21 cellular contexts compared by ENCODE assay signal in genomic region chr22:43740587-43741270, GRCh38.
DNase-seq lines count a peak whose midpoint lies in the region; ATAC-seq, FAIRE-seq and TF ChIP-seq lines count a peak whose summit lies in the region.
"Had no signal": no experiment of that assay in that cellular context is flagged by ENCODE, and none has a peak within 500 bp of the region (broad histone marks: within the 10 kb centered on the region; RNA-seq: fewer than 3 reads in every experiment).

No MANE protein-coding gene starts in this region.

- H3K14ac ChIP-seq in H1 (ENCODE audit: insufficient read length), result no peak overlapping the region

- no peaks in the 10 kb centered on the region for H3K79me1 ChIP-seq in H1 (ENCODE audit: low read depth, low read length)

- H3K27ac ChIP-seq in right atrium auricular region (no peak overlapping the region), H1 (ENCODE audit: low read depth, low read length) (no peak overlapping the region), left ventricle myocardium inferior (replicated peaks) (peak overlapping the region; percentile 8)
- H3K27ac ChIP-seq: BLaER1 treated with 17β-estradiol and CSF1 and Interleukin-3, amounts not matched to agents 10 nM and 100 nM; KMS-11; RWPE1; SK-N-MC had no signal

- H4K8ac ChIP-seq in H1 (ENCODE audit: extremely low read depth, insufficient read depth, low read length), result no peak overlapping the region

- intact Hi-C loops in Right ventricle myocardium inferior (cut with DNase I) (no loop called here), left ventricle myocardium inferior (cut with micrococcal nuclease) (no loop called here)

- peak overlapping the region in 1 of 2 donors; percentile 31 for H3K4me3 ChIP-seq in right atrium auricular region
- H3K4me3 ChIP-seq in H1 (ENCODE audit: extremely low read depth in 1 of 4, insufficient read depth in 2 of 4, low read depth in 3 of 4, low read length in 4 of 4), result no peak overlapping the region
- H3K4me3 ChIP-seq in left ventricle myocardium inferior, result peak overlapping the region; percentile 44
- H3K4me3 ChIP-seq: BLaER1 treated with 17β-estradiol and CSF1 and Interleukin-3, amounts not matched to agents 10 nM and 100 nM; SK-N-MC had no signal

- H3K36me3 ChIP-seq in right atrium auricular region, result no peaks in the 10 kb centered on the region
- no peaks in the 10 kb centered on the region for H3K36me3 ChIP-seq in H1 (ENCODE audit: control insufficient read depth in 2 of 4, insufficient read depth in 4 of 4, low read length in 3 of 4)
- no peaks in the 10 kb centered on the region for H3K36me3 ChIP-seq in left ventricle myocardium inferior
- H3K36me3 ChIP-seq: BLaER1 treated with 17β-estradiol and CSF1 and Interleukin-3, amounts not matched to agents 10 nM and 100 nM had no signal

- FAIRE-seq in H1 (lab: Jason Lieb, UNC), result no peak
- FAIRE-seq: GM18507 had no signal

- H2BK120ac ChIP-seq in H1 (replicated peaks; ENCODE audit: low read depth, low read length), result no peak overlapping the region

- DNase-seq in Right ventricle myocardium inferior (ENCODE audit: missing footprints), result no peak
- no peak for DNase-seq in right atrium auricular region (ENCODE audit: low spot score)
- no peak for DNase-seq in H1 (ENCODE audit: low read depth in 1 of 2, low spot score in 2 of 2)
- no peak for DNase-seq in left ventricle myocardium inferior
- DNase-seq in NCI-H748 (lab: John Stamatoyannopoulos, UW; ENCODE audit: unreplicated experiment), result no peak
- DNase-seq in NCI-H2171 treated with DMSO at 0.1 percent for 48 hours (lab: John Stamatoyannopoulos, UW), result no peak
- DNase-seq: CD4-positive, alpha-beta T cell; DND-41; MM.1S; NCI-H2029; NCI-H446 treated with DMSO at 0.1 percent for 48 hours; NCI-H526 treated with DMSO at 0.1 percent for 48 hours; SIG-M5 had no signal

- no peak overlapping the region; the same call in 1 of the 2 replicates for H3K18ac ChIP-seq in H1 (ENCODE audit: extremely low read depth, low read length)

- H2AFZ ChIP-seq in H1 (ENCODE audit: low read length), result no peak overlapping the region

- peak overlapping the region; percentile 16; the same call in 1 of the 2 replicates for H2AK5ac ChIP-seq in H1 (ENCODE audit: low read depth, low read length)

- CTCF ChIA-PET in H1 (lab: Charles Lee; ENCODE audit: partially characterized antibody), result interaction anchor here (0.7 to 3.5 kb wide), 16 partner anchors 9 to 467 kb away, joined by 3 to 18 read pairs (median 4); no protein-coding TSS in a partner anchor

- no peak for TF ChIP-seq EP300 in H1 (IDR thresholded peaks at IDR 0.05; ENCODE audit: borderline replicate concordance in 1 of 2, low read depth in 2 of 2, low read length in 2 of 2)

- TF ChIP-seq CTCF in right atrium auricular region (IDR thresholded peaks at IDR 0.05), result no peak
- no peak for TF ChIP-seq CTCF in H1 (IDR thresholded peaks at IDR 0.05; ENCODE audit: control extremely low read depth in 1 of 3, insufficient read depth in 1 of 3, low read depth in 1 of 3, low read length in 3 of 3)
- no peak for TF ChIP-seq CTCF in left ventricle myocardium inferior (IDR thresholded peaks at IDR 0.05; ENCODE audit: borderline replicate concordance)

- no peak overlapping the region for H4K5ac ChIP-seq in H1 (ENCODE audit: insufficient read length, low read depth, low read length)

- H3K9me3 ChIP-seq in right atrium auricular region (no peaks in the 10 kb centered on the region), H1 (ENCODE audit: insufficient read depth in 2 of 2, low read depth in 1 of 2, low read length in 1 of 2) (0 out of 4 replicates have a peak, but pooled peaks cover 0 to 12% of the 10 kb centered on the region in 2 experiments), left ventricle myocardium inferior (replicated peaks) (no peaks in the 10 kb centered on the region)
- H3K9me3 ChIP-seq: BLaER1 treated with 17β-estradiol and CSF1 and Interleukin-3, amounts not matched to agents 10 nM and 100 nM had no signal

- H3K4ac ChIP-seq in H1 (replicated peaks; ENCODE audit: insufficient read length, low read depth, low read length), result no peak overlapping the region

- peak overlapping the region; percentile 39; the same call in 1 of the 2 replicates for H2BK12ac ChIP-seq in H1 (ENCODE audit: low read depth, low read length)

- H3K27me3 ChIP-seq in right atrium auricular region (no peaks in the 10 kb centered on the region), H1 (replicated peaks in 1 of 4; ENCODE audit: control insufficient read depth in 3 of 4, extremely low read depth in 1 of 4, insufficient read depth in 3 of 4, low read length in 3 of 4) (no peaks in the 10 kb centered on the region), left ventricle myocardium inferior (ENCODE audit: low read depth) (peaks cover 19% of the 10 kb centered on the region)
- H3K27me3 ChIP-seq: BLaER1 treated with 17β-estradiol and CSF1 and Interleukin-3, amounts not matched to agents 10 nM and 100 nM had no signal

- peaks cover 16% of the 10 kb centered on the region; the same call in 1 of the 2 replicates for H3K23me2 ChIP-seq in H1 (ENCODE audit: low read depth, low read length)

- H3K4me1 ChIP-seq in right atrium auricular region (peaks cover 0 to 21% of the 10 kb centered on the region in 2 donors), H1 (replicated peaks in 1 of 4; ENCODE audit: control insufficient read depth in 3 of 4, insufficient read depth in 4 of 4, low read length in 3 of 4) (peaks cover 0 to 15% (median 8%) of the 10 kb centered on the region in 4 experiments; a peak in 4 of 7 replicates), left ventricle myocardium inferior (peaks cover 18% of the 10 kb centered on the region)

- H2BK20ac ChIP-seq in H1 (ENCODE audit: low read length), result no peak overlapping the region

- peaks cover 0 to 8% of the 10 kb centered on the region in 2 experiments for H4K20me1 ChIP-seq in H1 (replicated peaks in 1 of 2; ENCODE audit: control insufficient read depth in 1 of 2, insufficient read depth in 2 of 2, low read length in 2 of 2)
- H4K20me1 ChIP-seq: BLaER1 treated with 17β-estradiol and CSF1 and Interleukin-3, amounts not matched to agents 10 nM and 100 nM had no signal

- H3K4me2 ChIP-seq in H1 (ENCODE audit: insufficient read depth in 1 of 2, low read depth in 2 of 2, low read length in 2 of 2), result no peak overlapping the region; a peak in 1 of 4 replicates
- H3K4me2 ChIP-seq: BLaER1 treated with 17β-estradiol and CSF1 and Interleukin-3, amounts not matched to agents 10 nM and 100 nM; KMS-11 had no signal

- H3K9ac ChIP-seq in H1 (replicated peaks in 1 of 4; ENCODE audit: extremely low read depth in 1 of 4, low read depth in 3 of 4, low read length in 3 of 4), result no peak overlapping the region
- H3K9ac ChIP-seq: BLaER1 treated with 17β-estradiol and CSF1 and Interleukin-3, amounts not matched to agents 10 nM and 100 nM; KMS-11 had no signal

- POLR2A ChIA-PET in H1 (lab: Charles Lee; ENCODE audit: partially characterized antibody), result interaction anchor here (0.6 kb wide), 1 partner anchor 75 kb away, joined by 3 read pairs; no protein-coding TSS in a partner anchor

- WGBS in H1 (ENCODE audit: extremely low coverage in 1 of 2, insufficient coverage in 1 of 2, insufficient read length in 1 of 2, insufficient replicate concordance in 2 of 2, low coverage in 1 of 2, low lambda C conversion rate in 2 of 2, missing lambda C conversion rate in 1 of 2), 2 experiments, result 83% methylated on average over 19 of the region's 19 CpGs; no CpG with 5 or more reads in 1 of the 2 experiments

- H3K23ac ChIP-seq in H1 (ENCODE audit: insufficient read length), result no peak overlapping the region

- H2BK15ac ChIP-seq in H1 (ENCODE audit: low read length), result no peak overlapping the region

- no peak for TF ChIP-seq RAD21 in H1 (IDR thresholded peaks at IDR 0.05 in 1 of 2, conservative IDR thresholded peaks at IDR 0.05 in 1 of 2; ENCODE audit: low read depth in 2 of 2, low read length in 2 of 2)

- no peaks in the 10 kb centered on the region for H3K79me2 ChIP-seq in H1 (ENCODE audit: control insufficient read depth in 1 of 2, insufficient read depth in 2 of 2, low read length in 2 of 2)

- no peak overlapping the region for H4K91ac ChIP-seq in H1 (replicated peaks; ENCODE audit: insufficient read length, low read length)

- ATAC-seq in Right ventricle myocardium inferior (peak; percentile 74), GM18870 (IDR thresholded peaks at IDR 0.05; ENCODE audit: unreplicated experiment) (no peak)
- ATAC-seq: HCT116, Panc1 had no signal

- peak overlapping the region; percentile 60; the same call in 1 of the 2 replicates for H2BK5ac ChIP-seq in H1 (ENCODE audit: low read depth, low read length)

- no peak for TF ChIP-seq POLR2A in H1 (IDR thresholded peaks at IDR 0.05; ENCODE audit: control extremely low read depth in 1 of 2, low read depth in 2 of 2, low read length in 2 of 2)

- H3K56ac ChIP-seq in H1 (replicated peaks; ENCODE audit: insufficient read length, low read depth, low read length), result no peak overlapping the region

TF ChIP-seq in H1, 55 proteins besides CTCF, POLR2A, EP300 and RAD21:
- no peak for TF ChIP-seq BCL11A (IDR thresholded peaks at IDR 0.05; ENCODE audit: low read depth in 2 of 2, low read length in 2 of 2)
TF ChIP-seq in H1: peak in this region for 0.
